15 cellular contexts compared by ENCODE assay signal in genomic region chr11:120146413-120147093, GRCh38. TPM values are rescaled to one million over a fixed set of nuclear protein-coding genes. Genes with fewer than 3 reads are reported as not detected.
A peak's percentile ranks its signal among the peaks of the same experiment; 100 is the strongest.
DNase-seq lines count a peak whose midpoint lies in the region; ATAC-seq and TF ChIP-seq lines count a peak whose summit lies in the region.
"Had no signal": no experiment of that assay in that cellular context is flagged by ENCODE, and none has a peak within 500 bp of the region (broad histone marks: within the 10 kb centered on the region; RNA-seq: fewer than 3 reads in every experiment).

No MANE protein-coding gene starts in this region.

- peak; percentile 10 to 61 for ATAC-seq in upper lobe of left lung (ENCODE audit: low FRiP score in 2 of 2)
- no peak for ATAC-seq in GM18861 (IDR thresholded peaks at IDR 0.05; ENCODE audit: unreplicated experiment)
- ATAC-seq in GM21381 (IDR thresholded peaks at IDR 0.05; ENCODE audit: unreplicated experiment): no peak

- H3K27me3 ChIP-seq in upper lobe of left lung: no peaks in the 10 kb centered on the region
- H3K27me3 ChIP-seq: BLaER1 had no signal

- H3K4me1 ChIP-seq in upper lobe of left lung: no peaks in the 10 kb centered on the region
- H3K4me1 ChIP-seq: BLaER1 had no signal

- no peak overlapping the region for H3K27ac ChIP-seq in upper lobe of left lung
- H3K27ac ChIP-seq: BLaER1 had no signal

- TF ChIP-seq POLR2A in upper lobe of left lung (IDR thresholded peaks at IDR 0.05): no peak

- H3K9me3 ChIP-seq in upper lobe of left lung: no peaks in the 10 kb centered on the region

- DNase-seq in GM10266 (ENCODE audit: extremely low spot score): peak; percentile 2
- peak; percentile 40 for DNase-seq in activated CD8-positive, alpha-beta memory T cell treated with anti-CD3 and anti-CD28 coated beads, Interleukin-2, amount 50 U/mL, for 48 hours
- DNase-seq in mucosa of gallbladder (ENCODE audit: low spot score): peak; percentile 7
- no peak for DNase-seq in upper lobe of left lung
- no peak for DNase-seq in DMS153 (lab: John Stamatoyannopoulos, UW)
- DNase-seq: CD8-positive, alpha-beta memory T cell; DMS 273 treated with DMSO at 0.1 percent for 48 hours; EL; NCI-H1417 treated with DMSO at 0.1 percent for 48 hours; NCI-H2029; NCI-H510A had no signal

- WGBS in upper lobe of left lung, 2 donors: 75 to 76% methylated on average over 14 of the region's 14 CpGs

- TF ChIP-seq EP300 in upper lobe of left lung (IDR thresholded peaks at IDR 0.05): no peak

- H3K4me3 ChIP-seq in upper lobe of left lung: no peak overlapping the region
- H3K4me3 ChIP-seq: BLaER1 had no signal

- TF ChIP-seq CTCF in GM10266 (IDR thresholded peaks at IDR 0.05; ENCODE audit: control insufficient read depth, insufficient read depth, low read depth, missing control alignments) (no peak), upper lobe of left lung (IDR thresholded peaks at IDR 0.05) (no peak)

- H3K36me3 ChIP-seq in upper lobe of left lung: no peaks in the 10 kb centered on the region
- H3K36me3 ChIP-seq: BLaER1 had no signal

RNA-seq across cellular contexts. Expression of gene TRIM29, which starts 8.6 kb away (rescaled TPM):
- total RNA-seq in mucosa of gallbladder: 13.5 TPM
- total RNA-seq in upper lobe of left lung: 10 to 100 TPM in 2 of 6 donors, 1 to 10 TPM in 4; 2.3 to 36.7 (median 8.4) TPM
- total RNA-seq: CD8-positive, alpha-beta memory T cell; LHCN-M2 had no signal

Comparison
In these comparisons a context has a peak if more than half of its experiments do, and no peak if none do; other contexts are left out.
1. DNase-seq: peak in GM10266 (single experiment), activated CD8-positive, alpha-beta memory T cell treated with anti-CD3 and anti-CD28 coated beads, Interleukin-2, amount 50 U/mL, for 48 hours (single experiment) and mucosa of gallbladder (single experiment); none in upper lobe of left lung (0 of 2) and DMS153 (single experiment).
2. ATAC-seq: peak in upper lobe of left lung (2 of 2); none in GM18861 (single experiment) and GM21381 (single experiment).